In genomic region chr17:11372692-11373091, GRCh38 we compare ENCODE assay signal across 18 cellular contexts.
"Had no signal": no experiment of that assay in that cellular context is flagged by ENCODE, and none has a peak within 500 bp of the region (broad histone marks: within the 10 kb centered on the region; RNA-seq: fewer than 3 reads in every experiment).

No MANE protein-coding gene starts in this region.

- H3K4me3 Mint-ChIP-seq: immature natural killer cell; naive thymus-derived CD8-positive, alpha-beta T cell; neural crest cell; stimulated activated naive B cell treated with anti-CD40 and anti-IgM and Interleukin-4, amounts not matched to agents 10 μg/mL and 1 μg/mL and 100 μg/mL, for 72 hours; stimulated activated naive CD8-positive, alpha-beta T cell treated with anti-CD3 and anti-CD28 coated beads, Interleukin-15, amount 100 ng/mL, for 72 hours had no signal

- DNase-seq: cortex of kidney; dorsolateral prefrontal cortex; effector CD8-positive, alpha-beta T cell; gastrocnemius medialis; glutamatergic neuron; immature natural killer cell; kidney; naive thymus-derived CD8-positive, alpha-beta T cell; sigmoid colon; stimulated activated CD4-positive, alpha-beta T cell treated with anti-CD3 and anti-CD28 coated beads, Interleukin-2, amount 100 ng/mL, for 24 hours; stimulated activated CD4-positive, alpha-beta T cell treated with anti-CD3 and anti-CD28 coated beads, Interleukin-4, amount 100 ng/mL, for 4 hours; stimulated activated naive B cell treated with anti-CD40 and anti-IgM and Interleukin-4, amounts not matched to agents 10 μg/mL and 1 μg/mL and 100 μg/mL, for 72 hours; stimulated activated naive CD8-positive, alpha-beta T cell treated with anti-CD3 and anti-CD28 coated beads, Interleukin-15, amount 100 ng/mL, for 72 hours; testis had no signal

- H3K36me3 Mint-ChIP-seq: immature natural killer cell; naive thymus-derived CD8-positive, alpha-beta T cell; stimulated activated naive B cell treated with anti-CD40 and anti-IgM and Interleukin-4, amounts not matched to agents 10 μg/mL and 1 μg/mL and 100 μg/mL, for 72 hours had no signal

- H3K27ac Mint-ChIP-seq: immature natural killer cell; naive thymus-derived CD8-positive, alpha-beta T cell; stimulated activated naive B cell treated with anti-CD40 and anti-IgM and Interleukin-4, amounts not matched to agents 10 μg/mL and 1 μg/mL and 100 μg/mL, for 72 hours; stimulated activated naive CD8-positive, alpha-beta T cell treated with anti-CD3 and anti-CD28 coated beads, Interleukin-15, amount 100 ng/mL, for 72 hours had no signal

- H3K36me3 ChIP-seq: gastrocnemius medialis, sigmoid colon, tibial nerve had no signal

- H3K27ac ChIP-seq: gastrocnemius medialis, sigmoid colon, skin epidermis, tibial nerve had no signal

- H3K4me1 ChIP-seq: gastrocnemius medialis, sigmoid colon, tibial nerve had no signal

- H3K9me3 ChIP-seq: gastrocnemius medialis, sigmoid colon, testis, tibial nerve had no signal

- H3K4me1 Mint-ChIP-seq: immature natural killer cell; naive thymus-derived CD8-positive, alpha-beta T cell; neural crest cell; stimulated activated naive B cell treated with anti-CD40 and anti-IgM and Interleukin-4, amounts not matched to agents 10 μg/mL and 1 μg/mL and 100 μg/mL, for 72 hours; stimulated activated naive CD8-positive, alpha-beta T cell treated with anti-CD3 and anti-CD28 coated beads, Interleukin-15, amount 100 ng/mL, for 72 hours had no signal

- H3K27me3 Mint-ChIP-seq: stimulated activated naive B cell treated with anti-CD40 and anti-IgM and Interleukin-4, amounts not matched to agents 10 μg/mL and 1 μg/mL and 100 μg/mL, for 72 hours; stimulated activated naive CD8-positive, alpha-beta T cell treated with anti-CD3 and anti-CD28 coated beads, Interleukin-15, amount 100 ng/mL, for 72 hours had no signal

- H3K4me3 ChIP-seq: gastrocnemius medialis, sigmoid colon, skin epidermis, testis, tibial nerve had no signal

- H3K27me3 ChIP-seq: dorsolateral prefrontal cortex, gastrocnemius medialis, sigmoid colon, testis, tibial nerve had no signal

- H3K9me3 Mint-ChIP-seq: neural crest cell had no signal

- ATAC-seq: esophagus mucosa; gastrocnemius medialis; naive thymus-derived CD8-positive, alpha-beta T cell; stimulated activated naive B cell treated with anti-CD40 and anti-IgM and Interleukin-4, amounts not matched to agents 10 μg/mL and 1 μg/mL and 100 μg/mL, for 72 hours; stimulated activated naive CD8-positive, alpha-beta T cell treated with anti-CD3 and anti-CD28 coated beads, Interleukin-15, amount 100 ng/mL, for 72 hours had no signal
